ENCODE assay signal across 25 cellular contexts in genomic region chr11:33529461-33529860, GRCh38.
A peak's percentile ranks its signal among the peaks of the same experiment; 100 is the strongest.
DNase-seq lines count a peak whose midpoint lies in the region; ATAC-seq, FAIRE-seq and TF ChIP-seq lines count a peak whose summit lies in the region.
"Had no signal": no experiment of that assay in that cellular context is flagged by ENCODE, and none has a peak within 500 bp of the region (broad histone marks: within the 10 kb centered on the region; RNA-seq: fewer than 3 reads in every experiment).

No MANE protein-coding gene starts in this region.

- no peaks in the 10 kb centered on the region for H3K27me3 ChIP-seq in BJ (ENCODE audit: control insufficient read depth, insufficient read depth, low read length)
- H3K27me3 ChIP-seq: BE2C had no signal

- CTCF ChIA-PET in BJ (lab: Yijun Ruan, JAX) = no interaction called here

- no peak overlapping the region for H3K4me3 ChIP-seq in BJ (ENCODE audit: low read depth, low read length)
- no peak overlapping the region for H3K4me3 ChIP-seq in LNCaP clone FGC (ENCODE audit: low read depth, low read length)
- no peak overlapping the region for H3K4me3 ChIP-seq in fibroblast of villous mesenchyme (ENCODE audit: low read depth, low read length)
- H3K4me3 ChIP-seq: A549, GM23248 had no signal

- no peaks in the 10 kb centered on the region for H3K36me3 ChIP-seq in BJ (ENCODE audit: control insufficient read depth, insufficient read depth, low read length)
- H3K36me3 ChIP-seq: BE2C had no signal

- FAIRE-seq in GM19239 (lab: Jason Lieb, UNC) = no peak
- FAIRE-seq: A549, GM12891, H1 had no signal

- ATAC-seq in GM18502 (IDR thresholded peaks at IDR 0.05; ENCODE audit: poor library complexity, unreplicated experiment) (no peak), GM18861 (IDR thresholded peaks at IDR 0.05; ENCODE audit: unreplicated experiment) (no peak)
- ATAC-seq: A549 had no signal

- DNase-seq in BJ (ENCODE audit: low read depth) = peak; percentile 78
- peak; percentile 18 for DNase-seq in GM03348 (ENCODE audit: low spot score)
- DNase-seq in LNCaP clone FGC (ENCODE audit: low read depth) = peak; percentile 11
- DNase-seq in fibroblast of villous mesenchyme (ENCODE audit: low read depth) = peak; percentile 65
- no peak for DNase-seq in GM19239 (ENCODE audit: insufficient read length, low spot score)
- DNase-seq in T-helper 2 cell = no peak
- DNase-seq: 8988T; ACHN; AML-193; BE2C; C1 segment of cervical spinal cord; Caco-2; CD4-positive, alpha-beta memory T cell; DMS153; DND-41; EL; GDM1; GM23248; H7; HCEC 1CT had no signal

- TF ChIP-seq CTCF in BJ (IDR thresholded peaks at IDR 0.05; ENCODE audit: insufficient read depth, low read depth, low read length) (no peak), LNCaP clone FGC (IDR thresholded peaks at IDR 0.05; ENCODE audit: control insufficient read depth, extremely low read depth, insufficient read depth) (no peak), fibroblast of villous mesenchyme (IDR thresholded peaks at IDR 0.05; ENCODE audit: insufficient read depth, low read depth, low read length) (no peak)

- POLR2A ChIA-PET in BJ (lab: Charles Lee) = no interaction called here

Comparison
In these comparisons a context has a peak if more than half of its experiments do, and no peak if none do; other contexts are left out.
1. DNase-seq: peak in BJ (single experiment), GM03348 (single experiment), LNCaP clone FGC (single experiment) and fibroblast of villous mesenchyme (single experiment); none in GM19239 (single experiment) and T-helper 2 cell (0 of 5).